In the genomic region with DNA sequence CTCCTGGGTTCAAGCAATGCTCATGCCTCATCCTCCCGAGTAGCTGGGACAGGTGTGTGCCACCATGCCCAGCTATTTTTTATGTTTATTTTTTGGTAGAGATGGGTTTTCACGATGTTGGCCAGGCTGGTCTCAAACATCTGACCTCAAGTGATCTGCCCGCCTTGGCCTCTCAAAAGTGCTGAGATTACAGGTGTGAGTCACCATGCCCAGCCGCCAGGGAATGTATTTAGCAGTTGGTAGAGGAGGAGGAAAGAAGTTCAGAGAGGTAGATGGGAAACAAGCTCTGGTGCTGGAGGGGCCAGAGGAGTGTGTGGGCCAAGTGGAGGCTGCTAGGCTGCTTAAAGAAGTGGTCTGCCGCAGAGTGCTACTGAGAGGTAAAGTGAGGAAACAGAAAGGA, we compare ENCODE assay signal across 13 cellular contexts.
"Had no signal": no experiment of that assay in that cellular context is flagged by ENCODE, and none has a peak within 500 bp of the region (broad histone marks: within the 10 kb centered on the region; RNA-seq: fewer than 3 reads in every experiment).

No MANE protein-coding gene starts in this region.

- H3K9me3 Mint-ChIP-seq: activated naive CD4-positive, alpha-beta T cell treated with anti-CD3 and anti-CD28 coated beads for 36 hours; mesothelial cell of epicardium; neural crest cell had no signal

- H3K4me3 Mint-ChIP-seq: activated naive CD4-positive, alpha-beta T cell treated with anti-CD3 and anti-CD28 coated beads for 36 hours; mesothelial cell of epicardium; neural crest cell had no signal

- H3K27ac Mint-ChIP-seq: activated naive CD4-positive, alpha-beta T cell treated with anti-CD3 and anti-CD28 coated beads for 36 hours; mesothelial cell of epicardium had no signal

- H3K27ac ChIP-seq: tibial artery, vagina had no signal

- H3K9me3 ChIP-seq: tibial artery, vagina had no signal

- H3K27me3 ChIP-seq: tibial artery, vagina had no signal

- H3K36me3 Mint-ChIP-seq: mesothelial cell of epicardium had no signal

- ATAC-seq: activated CD4-positive, CD25-positive, alpha-beta regulatory T cell treated with anti-CD3 and anti-CD28 coated beads, Interleukin-2, amount 50 U/mL, for 24 hours; esophagus mucosa; left colon had no signal

- DNase-seq: activated CD4-positive, alpha-beta T cell treated with anti-CD3 and anti-CD28 coated beads, Interleukin-2, amount 50 U/mL, for 1 hour; activated CD8-positive, alpha-beta memory T cell treated with anti-CD3 and anti-CD28 coated beads for 24 hours; activated naive CD4-positive, alpha-beta T cell treated with anti-CD3 and anti-CD28 coated beads for 36 hours; left colon; stimulated activated CD4-positive, alpha-beta T cell treated with anti-CD3 and anti-CD28 coated beads, Interleukin-12 subunit alpha, Interleukin-12 subunit beta, amount 100 ng/mL, for 4 hours; stimulated activated CD4-positive, alpha-beta T cell treated with anti-CD3 and anti-CD28 coated beads, Interleukin-2, amount 100 ng/mL, for 24 hours; tibial artery had no signal

- H3K36me3 ChIP-seq: vagina had no signal

- H3K4me3 ChIP-seq: lung, tibial artery, vagina had no signal
